ENCODE assay signal across 8 cellular contexts in the genomic region with DNA sequence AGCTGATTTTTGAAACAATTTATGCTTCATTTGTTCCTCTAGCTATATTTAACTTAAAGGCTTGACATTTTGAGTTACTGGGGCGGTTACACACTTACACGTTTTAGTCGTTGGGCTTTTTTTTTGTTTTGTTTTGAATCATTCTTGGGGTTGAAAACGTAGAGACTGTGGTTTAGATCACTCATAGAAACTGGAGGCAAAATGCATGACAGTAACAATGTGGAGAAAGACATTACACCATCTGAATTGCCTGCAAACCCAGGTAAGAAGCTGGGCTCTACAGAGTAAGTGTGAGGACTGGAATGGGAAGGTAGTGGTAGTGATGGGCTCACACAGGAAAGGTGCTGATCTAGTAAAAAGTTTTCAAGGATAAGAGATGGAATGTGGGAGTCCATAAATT. TPM values are rescaled to one million over a fixed set of nuclear protein-coding genes. Genes with fewer than 3 reads are reported as not detected.
DNase-seq lines count a peak whose midpoint lies in the region; ATAC-seq, FAIRE-seq and TF ChIP-seq lines count a peak whose summit lies in the region.

A gene with protein sequence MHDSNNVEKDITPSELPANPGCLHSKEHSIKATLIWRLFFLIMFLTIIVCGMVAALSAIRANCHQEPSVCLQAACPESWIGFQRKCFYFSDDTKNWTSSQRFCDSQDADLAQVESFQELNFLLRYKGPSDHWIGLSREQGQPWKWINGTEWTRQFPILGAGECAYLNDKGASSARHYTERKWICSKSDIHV (plus strand): TSS at position 180 of the 400 bp plus-strand sequence. CDS start 22 bp downstream, at position 202.

- peak within 1 kb of the TSS; percentile 86 for H3K4me3 Mint-ChIP-seq in memory B cell

- H3K4me1 ChIP-seq in thyroid gland (peaks cover 8 to 14% of the 10 kb centered on the region in 2 donors), kidney (ENCODE audit: control insufficient read depth in 1 of 2, insufficient read depth in 1 of 2, low read depth in 1 of 2, low read length in 2 of 2) (no peaks in the 10 kb centered on the region)

- in situ Hi-C loops in GM13976 (cut with MboI; ENCODE audit: low sequenced_read_pairs, unreplicated experiment): no loop called here

- no peak for FAIRE-seq in kidney (lab: Jason Lieb, UNC)

- H3K36me3 Mint-ChIP-seq in memory B cell: peaks cover 32% of the 10 kb centered on the region

- TF ChIP-seq CTCF in GM13976 (IDR thresholded peaks at IDR 0.05; ENCODE audit: borderline replicate concordance, control extremely low read depth, extremely low read depth, insufficient read depth, missing control alignments): no peak
- no peak for TF ChIP-seq CTCF in thyroid gland (IDR thresholded peaks at IDR 0.05)
- no peak for TF ChIP-seq CTCF in kidney (IDR thresholded peaks at IDR 0.05; ENCODE audit: borderline replicate concordance, extremely low read depth, insufficient read depth)

- H3K36me3 ChIP-seq in thyroid gland (no peaks in the 10 kb centered on the region), kidney (ENCODE audit: control insufficient read depth in 1 of 2, insufficient read depth in 2 of 2, low read length in 2 of 2) (no peaks in the 10 kb centered on the region)

- peaks cover 62% of the 10 kb centered on the region for H3K4me1 Mint-ChIP-seq in memory B cell

- H3K9me3 ChIP-seq in thyroid gland: no peaks in the 10 kb centered on the region
- H3K9me3 ChIP-seq in kidney (ENCODE audit: control insufficient read depth in 1 of 2, low read length in 2 of 2): no peaks in the 10 kb centered on the region

- peak; percentile 69 for DNase-seq in GM13976 (ENCODE audit: low spot score)
- DNase-seq in NOMO-1 treated with DMSO at 0.1 percent for 48 hours (lab: John Stamatoyannopoulos, UW; ENCODE audit: unreplicated experiment): peak; percentile 83
- DNase-seq in memory B cell (ENCODE audit: low spot score in 2 of 2): no peak
- DNase-seq in thyroid gland: no peak
- no peak for DNase-seq in amniotic stem cell (lab: John Stamatoyannopoulos, UW)
- DNase-seq in kidney: no peak
- no peak for DNase-seq in NCI-H187 (lab: John Stamatoyannopoulos, UW)

- ATAC-seq in GM21576 (IDR thresholded peaks at IDR 0.05; ENCODE audit: unreplicated experiment) (peak; percentile 52), memory B cell (ENCODE audit: low read depth) (peak; percentile 42)

- peaks cover 2% of the 10 kb centered on the region for H3K9me3 Mint-ChIP-seq in memory B cell

- WGBS in thyroid gland, 2 donors: 78 to 82% methylated on average over 4 of the region's 4 CpGs

- no peak for TF ChIP-seq POLR2A in thyroid gland (IDR thresholded peaks at IDR 0.05)

- no peaks in the 10 kb centered on the region for H3K27me3 ChIP-seq in thyroid gland

- H3K4me3 ChIP-seq in thyroid gland (replicated peaks in 1 of 3): no peak within 1 kb of the TSS
- no peak within 1 kb of the TSS for H3K4me3 ChIP-seq in kidney (ENCODE audit: low read length in 2 of 2)

- no peaks in the 10 kb centered on the region for H3K27me3 Mint-ChIP-seq in memory B cell

- intact Hi-C loops in thyroid gland (cut with DNase I) (no loop called here), kidney (cut with DNase I) (no loop called here)

- H3K27ac Mint-ChIP-seq in memory B cell: peak within 1 kb of the TSS; percentile 91

- H3K27ac ChIP-seq in thyroid gland: no peak within 1 kb of the TSS
- no peak within 1 kb of the TSS for H3K27ac ChIP-seq in kidney (ENCODE audit: low read depth in 2 of 2, low read length in 2 of 2)

- H3K9ac ChIP-seq in kidney (ENCODE audit: low read length in 2 of 2): no peak within 1 kb of the TSS

RNA-seq across cellular contexts. Expression of the gene that starts here (rescaled TPM):
- total RNA-seq in thyroid gland (10 to 100 TPM in 2 of 4 donors, 1 to 10 TPM in 2; 4.9 to 11.3 (median 9.8) TPM), kidney (22.4 TPM)
- polyA plus RNA-seq in kidney (ENCODE audit: insufficient read depth, low read depth, low replicate concordance): 2.5 TPM

Comparison
In these comparisons a context has a peak if more than half of its experiments do, and no peak if none do; other contexts are left out.
1. DNase-seq: peak in GM13976 (single experiment) and NOMO-1 treated with DMSO at 0.1 percent for 48 hours (single experiment); none in memory B cell (0 of 2), thyroid gland (0 of 2), amniotic stem cell (single experiment), kidney (single experiment) and NCI-H187 (0 of 2).